In genomic region chr17:37744633-37744927, GRCh38 we compare ENCODE assay signal across 12 cellular contexts. TPM values are rescaled to one million over a fixed set of nuclear protein-coding genes. Genes with fewer than 3 reads are reported as not detected.
DNase-seq lines count a peak whose midpoint lies in the region; ATAC-seq, FAIRE-seq and TF ChIP-seq lines count a peak whose summit lies in the region.
"Had no signal": no experiment of that assay in that cellular context is flagged by ENCODE, and none has a peak within 500 bp of the region (broad histone marks: within the 10 kb centered on the region; RNA-seq: fewer than 3 reads in every experiment).

No MANE protein-coding gene starts in this region.

- no peaks in the 10 kb centered on the region for H3K9me3 ChIP-seq in A549
- no peaks in the 10 kb centered on the region for H3K9me3 ChIP-seq in lung (ENCODE audit: control insufficient read depth in 2 of 2, insufficient read depth in 1 of 2, low read length in 1 of 2)
- no peaks in the 10 kb centered on the region for H3K9me3 ChIP-seq in ascending aorta

- H3K4me3 Mint-ChIP-seq in activated naive CD8-positive, alpha-beta T cell treated with anti-CD3 and anti-CD28 coated beads, Interleukin-2, amount 10 ng/mL, durations not matched to agents 7 days and 5 days = peak overlapping the region; percentile 44

- no peak overlapping the region for H3K27ac Mint-ChIP-seq in activated naive CD8-positive, alpha-beta T cell treated with anti-CD3 and anti-CD28 coated beads, Interleukin-2, amount 10 ng/mL, durations not matched to agents 7 days and 5 days

- no peaks in the 10 kb centered on the region for H3K9me3 Mint-ChIP-seq in activated naive CD8-positive, alpha-beta T cell treated with anti-CD3 and anti-CD28 coated beads, Interleukin-2, amount 10 ng/mL, durations not matched to agents 7 days and 5 days

- no peaks in the 10 kb centered on the region for H3K36me3 Mint-ChIP-seq in activated naive CD8-positive, alpha-beta T cell treated with anti-CD3 and anti-CD28 coated beads, Interleukin-2, amount 10 ng/mL, durations not matched to agents 7 days and 5 days

- peaks cover 9% of the 10 kb centered on the region for H3K4me1 Mint-ChIP-seq in activated naive CD8-positive, alpha-beta T cell treated with anti-CD3 and anti-CD28 coated beads, Interleukin-2, amount 10 ng/mL, durations not matched to agents 7 days and 5 days

- no peak for TF ChIP-seq RAD21 in A549 (conservative IDR thresholded peaks at IDR 0.05 in 1 of 2, IDR thresholded peaks at IDR 0.05 in 1 of 2)

- peak; percentile 58 to 73 for DNase-seq in A549 (ENCODE audit: low read depth in 1 of 2, low spot score in 1 of 2)
- no peak for DNase-seq in activated naive CD8-positive, alpha-beta T cell treated with anti-CD3 and anti-CD28 coated beads, Interleukin-2, amount 10 ng/mL, durations not matched to agents 7 days and 5 days
- no peak for DNase-seq in lung (ENCODE audit: low spot score)
- DNase-seq in NCI-H146 (lab: John Stamatoyannopoulos, UW) = no peak
- DNase-seq in NCI-H345 (lab: John Stamatoyannopoulos, UW) = no peak
- DNase-seq in NCI-H82 treated with DMSO at 0.1 percent for 48 hours (lab: John Stamatoyannopoulos, UW; ENCODE audit: unreplicated experiment) = no peak
- DNase-seq in ascending aorta (ENCODE audit: low spot score in 2 of 2) = no peak
- DNase-seq: erythroblast, NCI-H1436 treated with DMSO at 0.1 percent for 48 hours, Right ventricle myocardium superior had no signal

- POLR2A ChIA-PET in A549 (lab: Yijun Ruan, JAX) = interaction anchor here (0.6 to 2.7 kb wide), 14 partner anchors 10 to 513 kb away, joined by 3 to 22 read pairs (median 6); no protein-coding TSS in a partner anchor
- POLR2A ChIA-PET in activated naive CD8-positive, alpha-beta T cell treated with anti-CD3 and anti-CD28 coated beads, Interleukin-2, amount 10 ng/mL, durations not matched to agents 7 days and 5 days (lab: Charles Lee) = interaction anchor here (0.6 kb wide), 1 partner anchor 563 kb away, joined by 5 read pairs; no protein-coding TSS in a partner anchor

- no peak for FAIRE-seq in A549 (lab: Jason Lieb, UNC)
- FAIRE-seq: GM18507 had no signal

- peaks cover 85% of the 10 kb centered on the region for H3K27me3 Mint-ChIP-seq in activated naive CD8-positive, alpha-beta T cell treated with anti-CD3 and anti-CD28 coated beads, Interleukin-2, amount 10 ng/mL, durations not matched to agents 7 days and 5 days

- intact Hi-C loops in ascending aorta (cut with DNase I) = no loop called here

- H3K4me1 ChIP-seq in A549 = peaks cover 29% of the 10 kb centered on the region
- peaks cover 6 to 11% of the 10 kb centered on the region in 2 donors for H3K4me1 ChIP-seq in lung (ENCODE audit: control insufficient read depth in 2 of 2, insufficient read depth in 2 of 2, low read length in 2 of 2)
- H3K4me1 ChIP-seq in ascending aorta = peaks cover 5 to 20% of the 10 kb centered on the region in 2 donors

- H3K36me3 ChIP-seq in lung (ENCODE audit: control insufficient read depth in 2 of 2, insufficient read depth in 2 of 2, low read length in 2 of 2) = no peaks in the 10 kb centered on the region
- H3K36me3 ChIP-seq in ascending aorta = no peaks in the 10 kb centered on the region

- peak; percentile 26 to 37 for ATAC-seq in A549
- ATAC-seq in GM19395 (IDR thresholded peaks at IDR 0.05; ENCODE audit: unreplicated experiment) = peak; percentile 1
- ATAC-seq in activated naive CD8-positive, alpha-beta T cell treated with anti-CD3 and anti-CD28 coated beads, Interleukin-2, amount 10 ng/mL, durations not matched to agents 7 days and 5 days (ENCODE audit: low read depth) = no peak
- no peak for ATAC-seq in lung (ENCODE audit: insufficient read depth, low FRiP score)

- no peak; the same call in 2 of the 3 replicates for TF ChIP-seq CTCF in A549 (IDR thresholded peaks at IDR 0.05)
- TF ChIP-seq CTCF in lung (IDR thresholded peaks at IDR 0.05; ENCODE audit: control extremely low read depth, extremely low read depth) = no peak
- no peak for TF ChIP-seq CTCF in ascending aorta (IDR thresholded peaks at IDR 0.05)

- H3K27me3 ChIP-seq in lung (ENCODE audit: control insufficient read depth, insufficient read depth) = no peaks in the 10 kb centered on the region
- H3K27me3 ChIP-seq in ascending aorta = peaks cover 28% of the 10 kb centered on the region

- H3K27ac ChIP-seq in A549 = peak overlapping the region; percentile 81 to 94
- H3K27ac ChIP-seq in lung (ENCODE audit: low read depth in 1 of 2, low read length in 1 of 2) = peak overlapping the region in 1 of 2 donors; percentile 94
- no peak overlapping the region for H3K27ac ChIP-seq in ascending aorta

- 10% methylated on average over 2 of the region's 21 CpGs for WGBS in A549 (ENCODE audit: missing lambda C conversion rate)
- WGBS in lung, 2 donors = 4 to 7% methylated on average over 21 of the region's 21 CpGs

- TF ChIP-seq POLR2A in A549 (IDR thresholded peaks at IDR 0.05; ENCODE audit: low read length) = no peak

- no peak for TF ChIP-seq EP300 in A549 (IDR thresholded peaks at IDR 0.05)

- peak overlapping the region; percentile 67 for H3K4me3 ChIP-seq in A549
- H3K4me3 ChIP-seq in lung = peak overlapping the region; percentile 57
- H3K4me3 ChIP-seq in ascending aorta = no peak overlapping the region

- CTCF ChIA-PET in A549 (lab: Yijun Ruan, JAX) = interaction anchor here (0.6 to 6.6 kb wide), 24 partner anchors 11 to 371 kb away, joined by 3 to 137 read pairs (median 6); partner anchors contain the start of gene DDX52

- H3K4me2 ChIP-seq in A549 = peak overlapping the region; percentile 90

TF ChIP-seq in A549, 52 proteins besides CTCF, POLR2A, EP300 and RAD21 (continues in another document):
- TF ChIP-seq HMGXB4 (CRISPR knock-in tag; IDR thresholded peaks at IDR 0.05; ENCODE audit: borderline replicate concordance) (no peak), BCL3 (IDR thresholded peaks at IDR 0.05) (no peak), ELK1 (IDR thresholded peaks at IDR 0.05; ENCODE audit: low read depth, low read length) (no peak), SREBF2 (IDR thresholded peaks at IDR 0.05) (no peak), PBX3 (IDR thresholded peaks at IDR 0.05) (no peak), ZNF302 (CRISPR knock-in tag; IDR thresholded peaks at IDR 0.05) (no peak), NPAS2 (CRISPR knock-in tag; IDR thresholded peaks at IDR 0.05; ENCODE audit: borderline replicate concordance) (no peak), FOXS1 (CRISPR knock-in tag; IDR thresholded peaks at IDR 0.05) (no peak), NFE2L2 (conservative IDR thresholded peaks at IDR 0.05; ENCODE audit: low read length) (no peak), GATA3 (IDR thresholded peaks at IDR 0.05; ENCODE audit: borderline replicate concordance) (no peak), KDM5A (IDR thresholded peaks at IDR 0.05) (0 out of 2 replicates have a peak, but pooled peaks have one; percentile 1)

RNA-seq across cellular contexts. Expression of gene HNF1B, which starts 0.3 kb away (rescaled TPM):
- polyA plus RNA-seq in A549 (2011; rRNA removed) = 13.3 and 17.0 TPM in 2 replicates
- 14.1 and 16.8 TPM in 2 replicates for polyA plus RNA-seq in A549 (2012; cell fraction: cytosol; rRNA removed)
- polyA plus RNA-seq in A549 (2012; cell fraction: nucleus; rRNA removed) = 20.1 and 21.2 TPM in 2 replicates
- polyA plus RNA-seq in A549 (2017; fragmentation: RNase III; extraction: RNeasy Plus Mini Kit Qiagen cat#74134 plus additional on column Dnase treatment) = 19.5 to 21.3 TPM (median 20.8 TPM) in 3 replicates
- 23.9 and 28.2 TPM in 2 replicates for polyA minus RNA-seq in A549 (2011; rRNA and poly(A)+ RNA removed)
- total RNA-seq in activated naive CD8-positive, alpha-beta T cell treated with anti-CD3 and anti-CD28 coated beads, Interleukin-2, amount 10 ng/mL, durations not matched to agents 7 days and 5 days = under 1 TPM in 1 of 2 experiments, not detected in 1; 0.30 TPM
- 10 to 100 TPM; 12.4 to 18.9 TPM for total RNA-seq in lung
- polyA plus RNA-seq in lung = 10 to 100 TPM in 1 of 2 donors, 1 to 10 TPM in 1; 4.1 to 12.4 TPM
- not detected for total RNA-seq in ascending aorta
- total RNA-seq: Right ventricle myocardium superior had no signal

Comparison
In these comparisons a context has a peak if more than half of its experiments do, and no peak if none do; other contexts are left out.
1. ATAC-seq: peak in A549 (2 of 2) and GM19395 (single experiment); none in activated naive CD8-positive, alpha-beta T cell treated with anti-CD3 and anti-CD28 coated beads, Interleukin-2, amount 10 ng/mL, durations not matched to agents 7 days and 5 days (single experiment) and lung (single experiment).
2. DNase-seq: peak in A549 (2 of 2); none in activated naive CD8-positive, alpha-beta T cell treated with anti-CD3 and anti-CD28 coated beads, Interleukin-2, amount 10 ng/mL, durations not matched to agents 7 days and 5 days (single experiment), lung (single experiment), NCI-H146 (single experiment), NCI-H345 (single experiment), NCI-H82 treated with DMSO at 0.1 percent for 48 hours (single experiment) and ascending aorta (0 of 2).
3. H3K27ac ChIP-seq: peak in A549 (2 of 2); none in ascending aorta (0 of 2).
4. H3K4me3 ChIP-seq: peak in A549 (single experiment) and lung (single experiment); none in ascending aorta (0 of 2).
5. RNA of gene HNF1B, which starts 0.3 kb away (total RNA-seq): 12.4 to 18.9 TPM in lung; 0.30 TPM in activated naive CD8-positive, alpha-beta T cell treated with anti-CD3 and anti-CD28 coated beads, Interleukin-2, amount 10 ng/mL, durations not matched to agents 7 days and 5 days and not detected in ascending aorta (single experiment); every median in the first group is over 10 times any median in the second.